ENCODE assay signal across 1 cellular context in genomic region chr7:1526271-1526754, GRCh38.
TF ChIP-seq lines count a peak whose summit lies in the region.

No MANE protein-coding gene starts in this region.

TF ChIP-seq in HepG2, 621 proteins besides CTCF, POLR2A, EP300 and RAD21:
- TF ChIP-seq ZNF512 (CRISPR knock-in tag; IDR thresholded peaks at IDR 0.05) (0 out of 2 replicates have a peak, but pooled peaks have one; percentile 35), CEBPG (CRISPR knock-in tag; IDR thresholded peaks at IDR 0.05) (no peak), PCBP2 (optimal IDR thresholded peaks at IDR 0.05; ENCODE audit: low read depth, low read length, poor library complexity, severe bottlenecking) (peak; percentile 76)
TF ChIP-seq in HepG2: peak in this region for 2.
